In the genomic region with DNA sequence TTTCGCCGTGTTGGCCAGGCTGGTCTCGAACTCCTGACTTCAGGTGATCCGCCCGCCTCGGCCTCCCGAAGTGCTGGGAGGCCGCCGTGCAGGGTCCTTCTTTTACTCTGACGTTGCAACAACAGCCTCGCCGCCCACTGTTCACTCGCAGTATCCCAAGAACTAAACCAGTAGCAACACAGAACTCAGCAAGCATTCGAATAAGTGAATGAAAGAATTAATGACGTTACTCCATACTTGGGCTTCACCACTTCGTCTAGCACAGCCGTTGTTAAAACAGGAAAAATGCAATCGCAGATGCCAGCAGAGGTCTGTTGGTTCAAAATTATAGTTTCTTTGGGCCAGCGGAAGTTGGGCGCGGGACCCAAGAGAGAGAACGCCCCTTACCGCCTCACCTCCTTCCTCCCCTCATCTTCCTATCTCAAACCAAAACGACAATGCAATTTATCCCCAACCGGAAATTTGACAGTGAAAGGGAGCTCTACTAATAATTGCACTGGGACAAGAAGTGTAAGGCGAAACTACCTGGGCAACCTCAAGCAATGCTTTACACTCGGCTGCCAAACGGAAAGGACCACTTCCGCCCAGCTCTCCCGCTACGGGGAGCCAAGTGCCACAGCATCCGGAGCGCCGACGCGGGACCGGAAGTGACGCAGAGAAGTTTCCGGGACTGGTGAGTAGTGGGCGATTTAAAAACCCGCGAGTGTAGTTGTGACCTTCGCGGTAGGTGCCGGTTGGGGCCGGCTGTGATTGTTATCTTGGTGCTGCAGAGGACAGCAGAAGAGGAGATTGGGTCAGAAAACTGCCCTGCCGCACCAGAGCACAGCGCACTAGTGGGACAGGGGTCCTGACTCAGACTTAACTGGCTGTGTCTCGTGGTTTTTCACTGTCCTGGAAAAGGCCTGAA, we compare ENCODE assay signal across 8 cellular contexts. TPM values are rescaled to one million over a fixed set of nuclear protein-coding genes. Genes with fewer than 3 reads are reported as not detected.
DNase-seq lines count a peak whose midpoint lies in the region; ATAC-seq and TF ChIP-seq lines count a peak whose summit lies in the region.

A gene with protein sequence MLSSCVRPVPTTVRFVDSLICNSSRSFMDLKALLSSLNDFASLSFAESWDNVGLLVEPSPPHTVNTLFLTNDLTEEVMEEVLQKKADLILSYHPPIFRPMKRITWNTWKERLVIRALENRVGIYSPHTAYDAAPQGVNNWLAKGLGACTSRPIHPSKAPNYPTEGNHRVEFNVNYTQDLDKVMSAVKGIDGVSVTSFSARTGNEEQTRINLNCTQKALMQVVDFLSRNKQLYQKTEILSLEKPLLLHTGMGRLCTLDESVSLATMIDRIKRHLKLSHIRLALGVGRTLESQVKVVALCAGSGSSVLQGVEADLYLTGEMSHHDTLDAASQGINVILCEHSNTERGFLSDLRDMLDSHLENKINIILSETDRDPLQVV (plus strand): TSS at position 653 of the 907 bp plus-strand sequence. CDS start 2,573 bp downstream, outside the sequence.
A gene (minus strand): TSS at position 359 of the 907 bp plus-strand sequence. CDS start 1,462 bp downstream, outside the sequence.

- H3K27ac Mint-ChIP-seq in T-helper 17 cell = peak within 1 kb of the TSS; percentile 99

- H3K27ac ChIP-seq in left ventricle myocardium inferior (replicated peaks) = peak within 1 kb of the TSS; percentile 97
- peak within 1 kb of the TSS; percentile 93 to 95 for H3K27ac ChIP-seq in prostate gland
- H3K27ac ChIP-seq in urinary bladder (ENCODE audit: low read depth) = peak within 1 kb of the TSS; percentile 76

- H3K27me3 ChIP-seq in left ventricle myocardium inferior (ENCODE audit: low read depth) = no peaks in the 10 kb centered on the region
- H3K27me3 ChIP-seq in prostate gland (replicated peaks; ENCODE audit: insufficient read depth) = no peaks in the 10 kb centered on the region

- in situ Hi-C loops in GM13977 (cut with MboI; ENCODE audit: low pct_unique_long_range_greater_than_20kb, low sequenced_read_pairs, unreplicated experiment) = no loop called here

- peak; percentile 49 for TF ChIP-seq POLR2A in prostate gland (IDR thresholded peaks at IDR 0.05)

- ATAC-seq in HG02885 (IDR thresholded peaks at IDR 0.05; ENCODE audit: poor library complexity, unreplicated experiment) = peak; percentile 92
- ATAC-seq in T-helper 17 cell = peak; percentile 78

- peaks cover 2% of the 10 kb centered on the region for H3K36me3 Mint-ChIP-seq in T-helper 17 cell (ENCODE audit: low read depth)

- peak within 1 kb of the TSS; percentile 98 for H3K4me3 Mint-ChIP-seq in T-helper 17 cell

- peaks cover 35% of the 10 kb centered on the region for H3K4me1 ChIP-seq in left ventricle myocardium inferior
- H3K4me1 ChIP-seq in prostate gland (replicated peaks) = peaks cover 5% of the 10 kb centered on the region
- H3K4me1 ChIP-seq in urinary bladder (ENCODE audit: insufficient read depth) = no peaks in the 10 kb centered on the region

- TF ChIP-seq CTCF in GM13977 (IDR thresholded peaks at IDR 0.05; ENCODE audit: extremely low read depth, insufficient read depth, missing control alignments) = no peak
- TF ChIP-seq CTCF in left ventricle myocardium inferior (IDR thresholded peaks at IDR 0.05; ENCODE audit: borderline replicate concordance) = no peak
- TF ChIP-seq CTCF in prostate gland (IDR thresholded peaks at IDR 0.05) = peak in 1 of 4 experiments; percentile 2

- DNase-seq in GM13977 (ENCODE audit: low spot score) (peak; percentile 86), NCI-H1694 treated with DMSO at 0.1 percent for 48 hours (lab: John Stamatoyannopoulos, UW) (peak; percentile 98), T-helper 17 cell (peak; percentile 84 to 90 (median 87)), amygdala (lab: John Stamatoyannopoulos, UW) (peak; percentile 53 to 96 (median 88)), left ventricle myocardium inferior (peak; percentile 95), prostate gland (ENCODE audit: low spot score) (peak; percentile 94)

- intact Hi-C loops in left ventricle myocardium inferior (cut with micrococcal nuclease) = no loop called here
- intact Hi-C loops in prostate gland (cut with DNase I) = no loop called here

- no peaks in the 10 kb centered on the region for H3K27me3 Mint-ChIP-seq in T-helper 17 cell

- H3K9me3 ChIP-seq in T-helper 17 cell (ENCODE audit: control insufficient read depth, low read length, poor library complexity, severe bottlenecking) = no peaks in the 10 kb centered on the region
- H3K9me3 ChIP-seq in left ventricle myocardium inferior (replicated peaks) = no peaks in the 10 kb centered on the region
- no peaks in the 10 kb centered on the region for H3K9me3 ChIP-seq in prostate gland

- H3K36me3 ChIP-seq in left ventricle myocardium inferior (peaks cover 24% of the 10 kb centered on the region), prostate gland (no peaks in the 10 kb centered on the region), urinary bladder (ENCODE audit: insufficient read depth) (peaks cover 2% of the 10 kb centered on the region)

- H3K4me3 ChIP-seq in left ventricle myocardium inferior = peak within 1 kb of the TSS; percentile 88
- peak within 1 kb of the TSS; percentile 62 to 84 for H3K4me3 ChIP-seq in prostate gland
- H3K4me3 ChIP-seq in urinary bladder (ENCODE audit: low read depth, low read length) = peak within 1 kb of the TSS; percentile 59

- peaks cover 38% of the 10 kb centered on the region for H3K4me1 Mint-ChIP-seq in T-helper 17 cell

- 0% methylated on average over 49 of the region's 49 CpGs for WGBS in prostate gland
- WGBS in urinary bladder = under 1% methylated on average over 49 of the region's 49 CpGs

RNA-seq across cellular contexts. Expression of the first gene that starts in this region (rescaled TPM):
- total RNA-seq in T-helper 17 cell = 10 to 100 TPM in 1 of 2 donors, 1 to 10 TPM in 1; 6.9 to 10.6 TPM
- total RNA-seq in left ventricle myocardium inferior = 23.6 TPM
- 10 to 100 TPM; 22.4 to 27.7 TPM for total RNA-seq in prostate gland
- total RNA-seq in urinary bladder = 31.6 TPM
- 27.8 TPM for polyA plus RNA-seq in urinary bladder

RNA-seq across cellular contexts. Expression of the second gene that starts in this region (rescaled TPM):
- total RNA-seq in T-helper 17 cell = 10 to 100 TPM; 22.1 to 25.7 TPM
- total RNA-seq in left ventricle myocardium inferior = 27.3 TPM
- total RNA-seq in prostate gland = 10 to 100 TPM; 15.2 to 30.1 TPM
- 83.1 TPM for total RNA-seq in urinary bladder
- polyA plus RNA-seq in urinary bladder = 13.2 TPM

Comparison
In these comparisons a context has a peak if more than half of its experiments do, and no peak if none do; other contexts are left out.
1. Peak in every context shown above with its lines: DNase-seq, ATAC-seq, H3K4me3 ChIP-seq and H3K27ac ChIP-seq.